ENCODE assay signal across 8 cellular contexts in the genomic region with DNA sequence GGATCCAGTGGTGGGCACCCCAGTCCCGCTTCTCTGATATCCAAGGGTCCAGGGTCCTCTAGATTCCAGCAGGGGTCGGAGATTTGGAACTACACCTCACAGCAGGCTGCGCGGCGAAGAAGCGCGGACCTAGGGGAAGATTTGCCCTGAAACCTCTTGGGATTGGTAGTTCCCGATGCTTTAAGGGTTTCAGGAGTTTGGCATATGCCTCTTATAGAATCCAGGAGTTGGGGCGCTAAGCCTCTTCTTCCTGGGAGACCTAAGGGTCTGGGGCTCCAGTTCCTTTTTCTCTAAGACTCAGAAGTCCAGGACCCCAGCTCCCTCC. TPM values are rescaled to one million over a fixed set of nuclear protein-coding genes. Genes with fewer than 3 reads are reported as not detected.
DNase-seq lines count a peak whose midpoint lies in the region; ATAC-seq and TF ChIP-seq lines count a peak whose summit lies in the region.

No MANE protein-coding gene starts in this region.

- H3K27me3 ChIP-seq in kidney epithelial cell (ENCODE audit: control insufficient read depth, insufficient read depth, low read length) (no peaks in the 10 kb centered on the region), thymus (ENCODE audit: control insufficient read depth, insufficient read depth) (no peaks in the 10 kb centered on the region)

- no peak for TF ChIP-seq CTCF in kidney epithelial cell (IDR thresholded peaks at IDR 0.05; ENCODE audit: insufficient read depth, low read length, poor library complexity, severe bottlenecking)

- H3K4me1 Mint-ChIP-seq in activated CD4-positive, alpha-beta T cell treated with anti-CD3 and anti-CD28 coated beads, Interleukin-2, amount 10 ng/mL, durations not matched to agents 7 days and 5 days, result peaks cover 39% of the 10 kb centered on the region
- H3K4me1 Mint-ChIP-seq in activated T-helper 2 cell treated with anti-CD3 and anti-CD28 coated beads, Interferon-gamma antibody, Interleukin-2, Interleukin-4, amounts not matched to agents 10 μg/mL and 5 μg/mL and 100 μg/mL, durations not matched to agents 14 hours and 24 hours and 36 hours (ENCODE audit: low read depth), result peaks cover 20% of the 10 kb centered on the region

- WGBS in thymus, result 1% methylated on average over 9 of the region's 9 CpGs

- POLR2A ChIA-PET in activated CD4-positive, alpha-beta T cell treated with anti-CD3 and anti-CD28 coated beads, Interleukin-2, amount 10 ng/mL, durations not matched to agents 7 days and 5 days (lab: Charles Lee), result interaction anchor here (1.0 kb wide), 1 partner anchor 10 kb away, joined by 5 read pairs; no protein-coding TSS in a partner anchor

- H3K9me3 ChIP-seq in thymus (ENCODE audit: control insufficient read depth), result no peaks in the 10 kb centered on the region

- ATAC-seq in GM21786 (IDR thresholded peaks at IDR 0.05; ENCODE audit: unreplicated experiment) (no peak), GM19324 (IDR thresholded peaks at IDR 0.05; ENCODE audit: low FRiP score, unreplicated experiment) (no peak), GM21390 (IDR thresholded peaks at IDR 0.05; ENCODE audit: unreplicated experiment) (no peak)

- peak overlapping the region; percentile 78 for H3K27ac ChIP-seq in thymus (ENCODE audit: low read depth)

- CTCF ChIA-PET in activated CD4-positive, alpha-beta T cell treated with anti-CD3 and anti-CD28 coated beads, Interleukin-2, amount 10 ng/mL, durations not matched to agents 7 days and 5 days (lab: Charles Lee), result interaction anchor here (1.1 to 2.2 kb wide), 2 partner anchors 10 to 11 kb away, joined by 3 to 8 read pairs; no protein-coding TSS in a partner anchor

- intact Hi-C loops in activated T-helper 2 cell treated with anti-CD3 and anti-CD28 coated beads, Interferon-gamma antibody, Interleukin-2, Interleukin-4, amounts not matched to agents 10 μg/mL and 5 μg/mL and 100 μg/mL, durations not matched to agents 14 hours and 24 hours and 36 hours (cut with micrococcal nuclease), result loop anchor here (10.0 kb wide), 1 partner anchor 149 kb away; the partner anchor contains the start of genes FUZ and MED25

- H3K27me3 Mint-ChIP-seq in activated CD4-positive, alpha-beta T cell treated with anti-CD3 and anti-CD28 coated beads, Interleukin-2, amount 10 ng/mL, durations not matched to agents 7 days and 5 days, result no peaks in the 10 kb centered on the region
- no peaks in the 10 kb centered on the region for H3K27me3 Mint-ChIP-seq in activated T-helper 2 cell treated with anti-CD3 and anti-CD28 coated beads, Interferon-gamma antibody, Interleukin-2, Interleukin-4, amounts not matched to agents 10 μg/mL and 5 μg/mL and 100 μg/mL, durations not matched to agents 14 hours and 24 hours and 36 hours (ENCODE audit: low read depth)

- peak overlapping the region; percentile 97 for H3K27ac Mint-ChIP-seq in activated CD4-positive, alpha-beta T cell treated with anti-CD3 and anti-CD28 coated beads, Interleukin-2, amount 10 ng/mL, durations not matched to agents 7 days and 5 days
- peak overlapping the region; percentile 87 for H3K27ac Mint-ChIP-seq in activated T-helper 2 cell treated with anti-CD3 and anti-CD28 coated beads, Interferon-gamma antibody, Interleukin-2, Interleukin-4, amounts not matched to agents 10 μg/mL and 5 μg/mL and 100 μg/mL, durations not matched to agents 14 hours and 24 hours and 36 hours

- no peaks in the 10 kb centered on the region for H3K9me3 Mint-ChIP-seq in activated CD4-positive, alpha-beta T cell treated with anti-CD3 and anti-CD28 coated beads, Interleukin-2, amount 10 ng/mL, durations not matched to agents 7 days and 5 days
- no peaks in the 10 kb centered on the region for H3K9me3 Mint-ChIP-seq in activated T-helper 2 cell treated with anti-CD3 and anti-CD28 coated beads, Interferon-gamma antibody, Interleukin-2, Interleukin-4, amounts not matched to agents 10 μg/mL and 5 μg/mL and 100 μg/mL, durations not matched to agents 14 hours and 24 hours and 36 hours

- DNase-seq in activated CD4-positive, alpha-beta T cell treated with anti-CD3 and anti-CD28 coated beads, Interleukin-2, amount 10 ng/mL, durations not matched to agents 7 days and 5 days, result no peak
- no peak for DNase-seq in activated CD4-positive, alpha-beta T cell treated with anti-CD3 and anti-CD28 coated beads, Interleukin-2, amount 50 U/mL, for 48 hours
- DNase-seq in activated T-helper 2 cell treated with anti-CD3 and anti-CD28 coated beads, Interferon-gamma antibody, Interleukin-2, Interleukin-4, amounts not matched to agents 10 μg/mL and 5 μg/mL and 100 μg/mL, durations not matched to agents 14 hours and 24 hours and 36 hours (ENCODE audit: low spot score), result no peak
- no peak for DNase-seq in kidney epithelial cell (ENCODE audit: low read depth)

- peaks cover 26% of the 10 kb centered on the region for H3K36me3 Mint-ChIP-seq in activated CD4-positive, alpha-beta T cell treated with anti-CD3 and anti-CD28 coated beads, Interleukin-2, amount 10 ng/mL, durations not matched to agents 7 days and 5 days (ENCODE audit: low read depth)
- H3K36me3 Mint-ChIP-seq in activated T-helper 2 cell treated with anti-CD3 and anti-CD28 coated beads, Interferon-gamma antibody, Interleukin-2, Interleukin-4, amounts not matched to agents 10 μg/mL and 5 μg/mL and 100 μg/mL, durations not matched to agents 14 hours and 24 hours and 36 hours (ENCODE audit: low read depth), result peaks cover 31% of the 10 kb centered on the region

- peaks cover 21% of the 10 kb centered on the region for H3K4me1 ChIP-seq in thymus (ENCODE audit: control insufficient read depth, insufficient read depth, low read length)

- H3K36me3 ChIP-seq in kidney epithelial cell (ENCODE audit: control insufficient read depth, insufficient read depth, low read length) (no peaks in the 10 kb centered on the region), thymus (ENCODE audit: control insufficient read depth, insufficient read depth) (peaks cover 39% of the 10 kb centered on the region)

- H3K4me3 ChIP-seq in kidney epithelial cell (ENCODE audit: low read depth, low read length), result peak overlapping the region; percentile 84
- H3K4me3 ChIP-seq in thymus (ENCODE audit: low read length), result peak overlapping the region; percentile 70

- peak overlapping the region; percentile 99 for H3K4me3 Mint-ChIP-seq in activated CD4-positive, alpha-beta T cell treated with anti-CD3 and anti-CD28 coated beads, Interleukin-2, amount 10 ng/mL, durations not matched to agents 7 days and 5 days
- peak overlapping the region; percentile 95 for H3K4me3 Mint-ChIP-seq in activated T-helper 2 cell treated with anti-CD3 and anti-CD28 coated beads, Interferon-gamma antibody, Interleukin-2, Interleukin-4, amounts not matched to agents 10 μg/mL and 5 μg/mL and 100 μg/mL, durations not matched to agents 14 hours and 24 hours and 36 hours (ENCODE audit: low read depth)

RNA-seq across cellular contexts. Expression of gene BCL2L12, which starts 0.3 kb away (rescaled TPM):
- total RNA-seq in activated CD4-positive, alpha-beta T cell treated with anti-CD3 and anti-CD28 coated beads, Interleukin-2, amount 10 ng/mL, durations not matched to agents 7 days and 5 days, result 10 to 100 TPM; 73.9 to 80.7 TPM
- total RNA-seq in activated T-helper 2 cell treated with anti-CD3 and anti-CD28 coated beads, Interferon-gamma antibody, Interleukin-2, Interleukin-4, amounts not matched to agents 10 μg/mL and 5 μg/mL and 100 μg/mL, durations not matched to agents 14 hours and 24 hours and 36 hours, result 66.2 and 72.7 TPM in 2 replicates
- total RNA-seq in kidney epithelial cell, result 13.9 and 19.8 TPM in 2 replicates
- 27.1 TPM for polyA plus RNA-seq in thymus

RNA-seq across cellular contexts. Expression of gene IRF3, which starts 0.4 kb away (rescaled TPM):
- 100 to 1,000 TPM; 157 to 168 TPM for total RNA-seq in activated CD4-positive, alpha-beta T cell treated with anti-CD3 and anti-CD28 coated beads, Interleukin-2, amount 10 ng/mL, durations not matched to agents 7 days and 5 days
- total RNA-seq in activated T-helper 2 cell treated with anti-CD3 and anti-CD28 coated beads, Interferon-gamma antibody, Interleukin-2, Interleukin-4, amounts not matched to agents 10 μg/mL and 5 μg/mL and 100 μg/mL, durations not matched to agents 14 hours and 24 hours and 36 hours, result 135 and 147 TPM in 2 replicates
- 47.3 and 66.6 TPM in 2 replicates for total RNA-seq in kidney epithelial cell
- 259 TPM for polyA plus RNA-seq in thymus

RNA-seq across cellular contexts. Expression of gene PRMT1, which starts 11.0 kb away (rescaled TPM):
- 100 to 1,000 TPM; 125 to 130 TPM for total RNA-seq in activated CD4-positive, alpha-beta T cell treated with anti-CD3 and anti-CD28 coated beads, Interleukin-2, amount 10 ng/mL, durations not matched to agents 7 days and 5 days
- 431 TPM in 2 replicates for total RNA-seq in activated T-helper 2 cell treated with anti-CD3 and anti-CD28 coated beads, Interferon-gamma antibody, Interleukin-2, Interleukin-4, amounts not matched to agents 10 μg/mL and 5 μg/mL and 100 μg/mL, durations not matched to agents 14 hours and 24 hours and 36 hours
- 284 and 314 TPM in 2 replicates for total RNA-seq in kidney epithelial cell
- 101 TPM for polyA plus RNA-seq in thymus

RNA-seq across cellular contexts. Expression of gene ADM5, which starts 23.3 kb away (rescaled TPM):
- total RNA-seq in activated CD4-positive, alpha-beta T cell treated with anti-CD3 and anti-CD28 coated beads, Interleukin-2, amount 10 ng/mL, durations not matched to agents 7 days and 5 days, result 1 to 10 TPM; 3.7 to 4.9 TPM
- 7.2 and 7.3 TPM in 2 replicates for total RNA-seq in activated T-helper 2 cell treated with anti-CD3 and anti-CD28 coated beads, Interferon-gamma antibody, Interleukin-2, Interleukin-4, amounts not matched to agents 10 μg/mL and 5 μg/mL and 100 μg/mL, durations not matched to agents 14 hours and 24 hours and 36 hours
- 1.0 TPM in 2 replicates for total RNA-seq in kidney epithelial cell
- 5.5 TPM for polyA plus RNA-seq in thymus

RNA-seq across cellular contexts. Expression of gene SCAF1, which starts 24.1 kb away (rescaled TPM):
- 10 to 100 TPM; 48.1 to 59.9 TPM for total RNA-seq in activated CD4-positive, alpha-beta T cell treated with anti-CD3 and anti-CD28 coated beads, Interleukin-2, amount 10 ng/mL, durations not matched to agents 7 days and 5 days
- 64.6 and 69.5 TPM in 2 replicates for total RNA-seq in activated T-helper 2 cell treated with anti-CD3 and anti-CD28 coated beads, Interferon-gamma antibody, Interleukin-2, Interleukin-4, amounts not matched to agents 10 μg/mL and 5 μg/mL and 100 μg/mL, durations not matched to agents 14 hours and 24 hours and 36 hours
- 38.9 and 51.1 TPM in 2 replicates for total RNA-seq in kidney epithelial cell
- 17.2 TPM for polyA plus RNA-seq in thymus
